In genomic region chr1:54409156-54410142, GRCh38 we compare ENCODE assay signal across 8 cellular contexts. TPM values are rescaled to one million over a fixed set of nuclear protein-coding genes. Genes with fewer than 3 reads are reported as not detected.
A peak's percentile ranks its signal among the peaks of the same experiment; 100 is the strongest.
DNase-seq lines count a peak whose midpoint lies in the region; ATAC-seq and TF ChIP-seq lines count a peak whose summit lies in the region.

No MANE protein-coding gene starts in this region.

- peaks cover 39% of the 10 kb centered on the region for H3K4me1 ChIP-seq in lower lobe of right lung
- H3K4me1 ChIP-seq in right atrium auricular region, result peaks cover 0 to 32% of the 10 kb centered on the region in 2 donors

- intact Hi-C loops in lower lobe of right lung (cut with DNase I), result loop anchor here (5.0 kb wide), 1 partner anchor 78 kb away; no protein-coding TSS in a partner anchor

- H3K27ac ChIP-seq in lower lobe of right lung (peak overlapping the region; percentile 37), right atrium auricular region (peak overlapping the region in 1 of 2 donors; percentile 96)

- DNase-seq in T-helper 17 cell (no peak), lower lobe of right lung (no peak), NCI-H1694 (lab: John Stamatoyannopoulos, UW) (no peak), left lobe of liver (ENCODE audit: low spot score) (no peak), right atrium auricular region (ENCODE audit: low spot score) (no peak), GM03348 (ENCODE audit: low spot score) (no peak)

- TF ChIP-seq CTCF in lower lobe of right lung (IDR thresholded peaks at IDR 0.05) (no peak), right atrium auricular region (IDR thresholded peaks at IDR 0.05) (no peak)

- H3K27me3 ChIP-seq in lower lobe of right lung (ENCODE audit: low read depth) (no peaks in the 10 kb centered on the region), right atrium auricular region (no peaks in the 10 kb centered on the region)

- ATAC-seq in GM18868 (IDR thresholded peaks at IDR 0.05; ENCODE audit: unreplicated experiment) (peak; percentile 36), HG03045 (IDR thresholded peaks at IDR 0.05; ENCODE audit: unreplicated experiment) (peak; percentile 36), T-helper 17 cell (no peak), lower lobe of right lung (no peak), left lobe of liver (no peak)

- H3K4me3 ChIP-seq in lower lobe of right lung (no peak overlapping the region), right atrium auricular region (no peak overlapping the region)

- no peaks in the 10 kb centered on the region for H3K36me3 ChIP-seq in lower lobe of right lung
- no peaks in the 10 kb centered on the region for H3K36me3 ChIP-seq in right atrium auricular region

- H3K4me3 Mint-ChIP-seq in T-helper 17 cell, result peak overlapping the region; percentile 79

- H3K27ac Mint-ChIP-seq in T-helper 17 cell, result peak overlapping the region; percentile 92

- H3K27me3 Mint-ChIP-seq in T-helper 17 cell, result peaks cover 5% of the 10 kb centered on the region

- H3K36me3 Mint-ChIP-seq in T-helper 17 cell (ENCODE audit: low read depth), result peaks cover 2% of the 10 kb centered on the region

- no peaks in the 10 kb centered on the region for H3K9me3 ChIP-seq in T-helper 17 cell (ENCODE audit: control insufficient read depth, low read length, poor library complexity, severe bottlenecking)
- no peaks in the 10 kb centered on the region for H3K9me3 ChIP-seq in lower lobe of right lung
- no peaks in the 10 kb centered on the region for H3K9me3 ChIP-seq in right atrium auricular region

- H3K4me1 Mint-ChIP-seq in T-helper 17 cell, result peaks cover 32% of the 10 kb centered on the region

RNA-seq across cellular contexts. Expression of gene SSBP3, which starts 3.3 kb away (rescaled TPM):
- total RNA-seq in T-helper 17 cell (10 to 100 TPM; 64.9 to 67.4 TPM), lower lobe of right lung (44.0 TPM), left lobe of liver (21.7 TPM), right atrium auricular region (10 to 100 TPM; 15.2 to 16.6 TPM)

Comparison
In these comparisons a context has a peak if more than half of its experiments do, and no peak if none do; other contexts are left out.
1. ATAC-seq: peak in GM18868 (single experiment) and HG03045 (single experiment); none in T-helper 17 cell (single experiment), lower lobe of right lung (0 of 2) and left lobe of liver (single experiment).